In genomic region chr16:11916524-11917285, GRCh38 we compare ENCODE assay signal across 7 cellular contexts. TPM values are rescaled to one million over a fixed set of nuclear protein-coding genes. Genes with fewer than 3 reads are reported as not detected.
DNase-seq lines count a peak whose midpoint lies in the region; ATAC-seq and TF ChIP-seq lines count a peak whose summit lies in the region.

No MANE protein-coding gene starts in this region.

- H3K36me3 Mint-ChIP-seq in memory B cell = peaks cover 1% of the 10 kb centered on the region

- H3K9me3 Mint-ChIP-seq in memory B cell = no peaks in the 10 kb centered on the region

- no peaks in the 10 kb centered on the region for H3K36me3 ChIP-seq in urinary bladder (ENCODE audit: insufficient read depth)

- no peak for TF ChIP-seq CTCF in GM12864 (IDR thresholded peaks at IDR 0.05; ENCODE audit: low read depth, low read length, missing control alignments)
- TF ChIP-seq CTCF in cardiac fibroblast (IDR thresholded peaks at IDR 0.05; ENCODE audit: low read depth, low read length) = no peak

- peaks cover 3% of the 10 kb centered on the region for H3K27me3 Mint-ChIP-seq in memory B cell

- H3K4me3 Mint-ChIP-seq in memory B cell = peak overlapping the region; percentile 88

- peak overlapping the region; percentile 60 for H3K4me3 ChIP-seq in GM12864 (ENCODE audit: low read depth, low read length)
- peak overlapping the region; percentile 60 to 90 for H3K4me3 ChIP-seq in cardiac fibroblast (replicated peaks in 1 of 2; ENCODE audit: low read depth in 2 of 2, low read length in 2 of 2)
- H3K4me3 ChIP-seq in urinary bladder (ENCODE audit: low read depth, low read length) = peak overlapping the region; percentile 48

- H3K27ac Mint-ChIP-seq in memory B cell = peak overlapping the region; percentile 85

- 38% methylated on average over 13 of the region's 13 CpGs for WGBS in urinary bladder

- ATAC-seq in memory B cell (ENCODE audit: low read depth) = no peak
- no peak for ATAC-seq in GM21390 (IDR thresholded peaks at IDR 0.05; ENCODE audit: unreplicated experiment)
- ATAC-seq in HG02588 (IDR thresholded peaks at IDR 0.05; ENCODE audit: unreplicated experiment) = no peak

- DNase-seq in GM12864 (ENCODE audit: low read depth) (no peak), NCI-H2196 (lab: John Stamatoyannopoulos, UW; ENCODE audit: unreplicated experiment) (peak; percentile 87), cardiac fibroblast (ENCODE audit: low read depth in 2 of 2) (peak in 1 of 2 donors; percentile 50), memory B cell (ENCODE audit: low spot score in 2 of 2) (no peak)

- H3K27ac ChIP-seq in urinary bladder (ENCODE audit: low read depth) = peak overlapping the region; percentile 78

- H3K4me1 ChIP-seq in urinary bladder (ENCODE audit: insufficient read depth) = peaks cover 2% of the 10 kb centered on the region

- H3K4me1 Mint-ChIP-seq in memory B cell = peaks cover 28% of the 10 kb centered on the region

RNA-seq across cellular contexts. Expression of gene GSPT1, which starts 0.9 kb away (rescaled TPM):
- 61.4 TPM for total RNA-seq in urinary bladder
- 44.5 TPM for polyA plus RNA-seq in urinary bladder

RNA-seq across cellular contexts. Expression of gene NPIPB2, which starts 25.1 kb away (rescaled TPM):
- total RNA-seq in urinary bladder = 7.1 TPM
- polyA plus RNA-seq in urinary bladder = 8.5 TPM

RNA-seq across cellular contexts. Expression of gene TNFRSF17, which starts 48.3 kb away (rescaled TPM):
- not detected for total RNA-seq in urinary bladder
- polyA plus RNA-seq in urinary bladder = not detected

RNA-seq across cellular contexts. Expression of gene SNX29, which starts 59.8 kb away (rescaled TPM):
- 18.3 TPM for total RNA-seq in urinary bladder
- 12.1 TPM for polyA plus RNA-seq in urinary bladder
